Comparison of ENCODE assay signal across 1 cellular context in genomic region chr10:87816842-87817178, GRCh38.
TF ChIP-seq lines count a peak whose summit lies in the region.

No MANE protein-coding gene starts in this region.

TF ChIP-seq in WTC11, 78 proteins besides CTCF, POLR2A, EP300 and RAD21 (continued from another document):
- no peak for TF ChIP-seq ZNF532 (CRISPR knock-in tag; IDR thresholded peaks at IDR 0.05; ENCODE audit: borderline replicate concordance)
